6 cellular contexts compared by ENCODE assay signal in genomic region chr1:13439104-13439783, GRCh38. TPM values are rescaled to one million over a fixed set of nuclear protein-coding genes. Genes with fewer than 3 reads are reported as not detected.
"Had no signal": no experiment of that assay in that cellular context is flagged by ENCODE, and none has a peak within 500 bp of the region (broad histone marks: within the 10 kb centered on the region; RNA-seq: fewer than 3 reads in every experiment).

No MANE protein-coding gene starts in this region.

RNA-seq across cellular contexts. Expression of gene PRAMEF20, which starts 29.0 kb away (rescaled TPM):
- total RNA-seq: HepG2, HT-29, HT1080, IMR-90, K562 had no signal
- polyA plus RNA-seq: HepG2, IgD-negative memory B cell, IMR-90, K562 had no signal

RNA-seq across cellular contexts. Expression of gene PRAMEF17, which starts 49.8 kb away (rescaled TPM):
- total RNA-seq: HepG2, HT-29, HT1080, IMR-90, K562 had no signal
- polyA plus RNA-seq: HepG2, IgD-negative memory B cell, IMR-90, K562 had no signal
